In the genomic region with DNA sequence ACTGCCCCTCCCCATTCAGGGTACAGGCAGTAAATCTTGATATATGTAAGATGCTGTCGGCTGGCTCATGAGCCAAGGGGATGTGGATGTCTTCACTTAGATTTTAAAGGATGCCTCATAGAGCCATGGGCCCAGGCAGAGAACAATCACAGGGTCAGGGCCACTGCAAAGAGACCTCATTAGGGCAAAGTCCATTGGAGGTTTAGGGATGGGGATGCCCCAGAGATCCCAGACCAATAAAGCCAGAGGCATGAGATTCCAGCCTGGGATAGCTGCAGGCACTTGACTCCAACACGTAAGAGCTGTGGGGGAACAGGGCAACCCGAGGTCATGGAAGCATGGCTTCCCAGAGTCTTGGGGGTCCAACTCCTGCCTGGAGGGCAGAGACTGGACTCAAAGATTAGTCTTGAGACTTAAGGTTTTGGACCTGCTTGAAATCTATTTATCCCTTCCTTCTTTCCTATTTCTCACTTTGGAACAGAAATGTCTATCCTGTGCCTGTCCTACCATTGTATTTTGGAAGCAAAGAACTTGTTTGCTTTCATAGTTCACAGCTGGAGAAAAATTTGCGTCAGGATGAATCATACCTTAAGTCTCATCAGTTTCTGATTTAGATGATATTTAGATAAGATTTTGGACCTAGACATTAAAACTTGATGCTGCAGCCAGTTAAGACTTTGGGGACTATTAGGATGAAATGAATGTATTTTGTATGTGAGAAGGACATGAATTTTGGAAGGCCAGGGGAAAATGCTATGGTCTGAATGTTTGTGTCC, we compare ENCODE assay signal across 1 cellular context.
TF ChIP-seq lines count a peak whose summit lies in the region.

No MANE protein-coding gene starts in this region.

TF ChIP-seq in H1, 55 proteins besides CTCF, POLR2A, EP300 and RAD21 (continued from another document):
- no peak for TF ChIP-seq SAP30 (IDR thresholded peaks at IDR 0.05; ENCODE audit: insufficient read depth, insufficient replicate concordance, low read length)
- TF ChIP-seq TCF12 (IDR thresholded peaks at IDR 0.05; ENCODE audit: low read depth, low read length) = no peak
- TF ChIP-seq CBX8 (IDR thresholded peaks at IDR 0.05; ENCODE audit: borderline replicate concordance, low read depth, low read length) = no peak
- TF ChIP-seq EZH2 (IDR thresholded peaks at IDR 0.05; ENCODE audit: low read depth, low read length, severe bottlenecking) = no peak
